Comparison of ENCODE assay signal across 7 cellular contexts in the genomic region with DNA sequence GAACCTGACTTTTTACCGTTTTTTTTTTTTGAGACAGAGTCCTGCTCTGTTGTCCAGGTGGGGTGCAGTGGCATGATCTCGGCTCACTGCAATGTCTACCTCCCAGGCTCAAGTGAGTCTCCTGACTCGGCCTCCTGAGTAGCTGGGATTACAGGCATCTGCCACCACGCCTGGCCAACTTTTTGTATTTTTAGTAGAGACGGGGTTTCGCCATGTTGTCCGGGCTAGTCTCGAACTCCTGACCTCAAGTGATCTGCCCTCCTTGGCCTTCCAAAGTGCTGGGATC. TPM values are rescaled to one million over a fixed set of nuclear protein-coding genes. Genes with fewer than 3 reads are reported as not detected.
DNase-seq lines count a peak whose midpoint lies in the region; ATAC-seq, FAIRE-seq and TF ChIP-seq lines count a peak whose summit lies in the region.
"Not testable (repeated sequence)": the region's sequence is repeated elsewhere in the genome, so short reads cannot be mapped to it uniquely, and the experiment has no call there.

No MANE protein-coding gene starts in this region.

- H3K27ac Mint-ChIP-seq in CD4-positive, CD25-positive, alpha-beta regulatory T cell = not testable (repeated sequence)
- peak overlapping the region; percentile 57 for H3K27ac Mint-ChIP-seq in activated CD4-positive, alpha-beta memory T cell treated with anti-CD3 and anti-CD28 coated beads for 36 hours
- H3K27ac Mint-ChIP-seq in astrocyte (ENCODE audit: unreplicated experiment) (peak overlapping the region; percentile 97), osteocyte (ENCODE audit: unreplicated experiment) (peak overlapping the region; percentile 31)

- DNase-seq in CD4-positive, CD25-positive, alpha-beta regulatory T cell; RWPE1 (ENCODE audit: low spot score); activated CD4-positive, alpha-beta memory T cell treated with anti-CD3 and anti-CD28 coated beads for 36 hours; astrocyte (ENCODE audit: low read depth); HepG2 (ENCODE audit: low spot score); osteocyte (ENCODE audit: extremely low spot score, unreplicated experiment): not testable (repeated sequence)

- H3K4me2 ChIP-seq in astrocyte (ENCODE audit: low read length) (peak overlapping the region; percentile 50), HepG2 (ENCODE audit: low read depth, low read length) (peak overlapping the region; percentile 74)

- not testable (repeated sequence) for H3K36me3 Mint-ChIP-seq in CD4-positive, CD25-positive, alpha-beta regulatory T cell; activated CD4-positive, alpha-beta memory T cell treated with anti-CD3 and anti-CD28 coated beads for 36 hours; astrocyte (ENCODE audit: low read depth, unreplicated experiment); osteocyte (ENCODE audit: unreplicated experiment)

- H3K27ac ChIP-seq in CD4-positive, CD25-positive, alpha-beta regulatory T cell (ENCODE audit: insufficient read depth, low read length, poor library complexity, severe bottlenecking); HUES6 (ENCODE audit: low read depth, low read length); HepG2 (ENCODE audit: extremely low read length, insufficient read depth, low read length): not testable (repeated sequence)
- H3K27ac ChIP-seq in RWPE1 = peak overlapping the region; percentile 72
- peak overlapping the region; percentile 8 for H3K27ac ChIP-seq in astrocyte (ENCODE audit: low read depth, low read length)

- H3K36me3 ChIP-seq in CD4-positive, CD25-positive, alpha-beta regulatory T cell (ENCODE audit: control insufficient read depth, insufficient read depth, low read length); HUES6 (ENCODE audit: control insufficient read depth, insufficient read depth, low read length); astrocyte (ENCODE audit: insufficient read depth, low read length); HepG2 (replicated peaks in 1 of 2; ENCODE audit: control insufficient read depth in 1 of 2, insufficient read depth in 2 of 2, low read length in 2 of 2): not testable (repeated sequence)

- TF ChIP-seq CTCF in RWPE1 (conservative IDR thresholded peaks at IDR 0.05; ENCODE audit: low read depth); astrocyte (IDR thresholded peaks at IDR 0.05; ENCODE audit: insufficient read depth, low read depth, low read length); HepG2 (CRISPR knock-in tag; IDR thresholded peaks at IDR 0.05); osteocyte (IDR thresholded peaks at IDR 0.05): not testable (repeated sequence)

- not testable (repeated sequence) for TF ChIP-seq EP300 in HepG2 (IDR thresholded peaks at IDR 0.05; ENCODE audit: low read depth in 2 of 2, low read length in 2 of 2); HepG2 (CRISPR knock-in tag; IDR thresholded peaks at IDR 0.05; ENCODE audit: borderline replicate concordance)

- intact Hi-C loops in activated CD4-positive, alpha-beta memory T cell treated with anti-CD3 and anti-CD28 coated beads for 36 hours (cut with micrococcal nuclease); HepG2 (cut with micrococcal nuclease; ENCODE audit: unreplicated experiment): not testable (repeated sequence)

- not testable (repeated sequence) for H3K27me3 ChIP-seq in CD4-positive, CD25-positive, alpha-beta regulatory T cell (ENCODE audit: control insufficient read depth, insufficient read depth, low read length); HUES6 (ENCODE audit: control insufficient read depth, insufficient read depth, low read length); astrocyte (ENCODE audit: insufficient read depth, low read length); HepG2 (ENCODE audit: control insufficient read depth in 1 of 2, insufficient read depth in 2 of 2, low read length in 2 of 2)

- H3K79me2 ChIP-seq in astrocyte (ENCODE audit: insufficient read depth, low read length); HepG2 (ENCODE audit: insufficient read depth, low read length): not testable (repeated sequence)

- not testable (repeated sequence) for H3K9me3 ChIP-seq in CD4-positive, CD25-positive, alpha-beta regulatory T cell (ENCODE audit: control insufficient read depth in 2 of 2, low read length in 2 of 2); HUES6 (ENCODE audit: control insufficient read depth, insufficient read depth, low read depth, low read length); astrocyte (ENCODE audit: insufficient read depth, low read depth, low read length); HepG2 (ENCODE audit: low read length)

- not testable (repeated sequence) for H3K4me3 ChIP-seq in CD4-positive, CD25-positive, alpha-beta regulatory T cell (ENCODE audit: low read depth, low read length); HUES6 (ENCODE audit: low read depth, low read length); astrocyte (ENCODE audit: insufficient read depth, low read depth, low read length)
- peak overlapping the region in 1 of 3 experiments; percentile 51; a peak in 1 of 6 replicates for H3K4me3 ChIP-seq in HepG2 (replicated peaks in 1 of 3; ENCODE audit: insufficient read depth in 1 of 3, low read depth in 2 of 3, low read length in 3 of 3)

- not testable (repeated sequence) for H2AFZ ChIP-seq in astrocyte (ENCODE audit: low read depth, low read length); HepG2 (ENCODE audit: low read length)

- CTCF ChIA-PET in RWPE1 (lab: Yijun Ruan, JAX) = interaction anchor here (1.1 kb wide), 1 partner anchor 110 kb away, joined by 6 read pairs; no protein-coding TSS in a partner anchor
- CTCF ChIA-PET in activated CD4-positive, alpha-beta memory T cell treated with anti-CD3 and anti-CD28 coated beads for 36 hours (lab: Charles Lee) = interaction anchor here (0.6 to 3.3 kb wide), 7 partner anchors 8 to 277 kb away, joined by 3 to 14 read pairs (median 6); no protein-coding TSS in a partner anchor
- CTCF ChIA-PET in HepG2 (lab: Yijun Ruan, JAX; ENCODE audit: low intra/inter-chr PET ratio, low total read pairs) = not testable (repeated sequence)

- not testable (repeated sequence) for H3K4me1 Mint-ChIP-seq in CD4-positive, CD25-positive, alpha-beta regulatory T cell; astrocyte (ENCODE audit: low read depth, unreplicated experiment)
- peaks cover 11% of the 10 kb centered on the region for H3K4me1 Mint-ChIP-seq in activated CD4-positive, alpha-beta memory T cell treated with anti-CD3 and anti-CD28 coated beads for 36 hours (ENCODE audit: low read depth)
- H3K4me1 Mint-ChIP-seq in osteocyte (ENCODE audit: unreplicated experiment) = peaks cover 23% of the 10 kb centered on the region

- ATAC-seq in CD4-positive, CD25-positive, alpha-beta regulatory T cell (ENCODE audit: low read depth in 2 of 2); HepG2: not testable (repeated sequence)

- FAIRE-seq in astrocyte (lab: Jason Lieb, UNC); HepG2 (lab: Jason Lieb, UNC): not testable (repeated sequence)

- POLR2A ChIA-PET in RWPE1 (lab: Yijun Ruan, JAX; ENCODE audit: low non-redundant PET) = not testable (repeated sequence)
- POLR2A ChIA-PET in activated CD4-positive, alpha-beta memory T cell treated with anti-CD3 and anti-CD28 coated beads for 36 hours (lab: Charles Lee) = interaction anchor here (1.2 kb wide), 1 partner anchor 141 kb away, joined by 3 read pairs; no protein-coding TSS in a partner anchor
- POLR2A ChIA-PET in HepG2 (lab: Yijun Ruan, JAX) = interaction anchor here (0.7 to 1.4 kb wide), 3 partner anchors 77 to 118 kb away, joined by 3 to 5 read pairs (median 3); no protein-coding TSS in a partner anchor

- not testable (repeated sequence) for H4K20me1 ChIP-seq in astrocyte (ENCODE audit: insufficient read depth, low read length); HepG2 (ENCODE audit: insufficient read depth, low read length)

- not testable (repeated sequence) for BruUV-seq in HepG2 (replicated peaks; lab: Mats Ljungman, UMichigan)

- H3K9me3 Mint-ChIP-seq in CD4-positive, CD25-positive, alpha-beta regulatory T cell; activated CD4-positive, alpha-beta memory T cell treated with anti-CD3 and anti-CD28 coated beads for 36 hours; astrocyte (ENCODE audit: unreplicated experiment); osteocyte (ENCODE audit: unreplicated experiment): not testable (repeated sequence)

- TF ChIP-seq POLR2A in HepG2 (IDR thresholded peaks at IDR 0.05; ENCODE audit: insufficient read depth in 1 of 2, low read depth in 2 of 2, low read length in 2 of 2) = not testable (repeated sequence)

- not testable (repeated sequence) for H3K27me3 Mint-ChIP-seq in CD4-positive, CD25-positive, alpha-beta regulatory T cell; activated CD4-positive, alpha-beta memory T cell treated with anti-CD3 and anti-CD28 coated beads for 36 hours; astrocyte (ENCODE audit: low read depth, unreplicated experiment); osteocyte (ENCODE audit: unreplicated experiment)

- TF ChIP-seq RAD21 in HepG2 (CRISPR knock-in tag; IDR thresholded peaks at IDR 0.05) = not testable (repeated sequence)

- WGBS in HepG2 (ENCODE audit: low lambda C conversion rate) = 14% methylated on average over 8 of the region's 8 CpGs

- H3K9ac ChIP-seq in HUES6 (ENCODE audit: low read length) = peak overlapping the region; percentile 53
- peak overlapping the region; percentile 39 for H3K9ac ChIP-seq in astrocyte (ENCODE audit: low read length)
- H3K9ac ChIP-seq in HepG2 (ENCODE audit: insufficient read depth, low read depth, low read length) = not testable (repeated sequence)

- H3K4me1 ChIP-seq in CD4-positive, CD25-positive, alpha-beta regulatory T cell (ENCODE audit: control insufficient read depth, insufficient read depth, low read length, poor library complexity, severe bottlenecking) = peaks cover 13% of the 10 kb centered on the region
- not testable (repeated sequence) for H3K4me1 ChIP-seq in HUES6 (ENCODE audit: control insufficient read depth, insufficient read depth, low read length)
- H3K4me1 ChIP-seq in astrocyte (ENCODE audit: insufficient read depth, low read length) (peaks cover 17% of the 10 kb centered on the region), HepG2 (ENCODE audit: insufficient read depth, low read length) (peaks cover 30% of the 10 kb centered on the region)

- peak overlapping the region in 3 of 4 donors; percentile 10 to 81 (median 41) for H3K4me3 Mint-ChIP-seq in CD4-positive, CD25-positive, alpha-beta regulatory T cell
- peak overlapping the region; percentile 26 for H3K4me3 Mint-ChIP-seq in activated CD4-positive, alpha-beta memory T cell treated with anti-CD3 and anti-CD28 coated beads for 36 hours
- peak overlapping the region; percentile 67 for H3K4me3 Mint-ChIP-seq in astrocyte (ENCODE audit: unreplicated experiment)
- not testable (repeated sequence) for H3K4me3 Mint-ChIP-seq in osteocyte (ENCODE audit: unreplicated experiment)

- in situ Hi-C loops in HepG2 (cut with HindIII; ENCODE audit: extremely low pct_ligation_motif_present, low pct_unique_long_range_greater_than_20kb) = not testable (repeated sequence)

RNA-seq across cellular contexts. Expression of gene GADD45B, which starts 6.1 kb away (rescaled TPM):
- total RNA-seq in CD4-positive, CD25-positive, alpha-beta regulatory T cell = 191 TPM
- polyA plus RNA-seq in CD4-positive, CD25-positive, alpha-beta regulatory T cell = 10 to 100 TPM; 53.4 to 70.2 (median 63.3) TPM
- total RNA-seq in activated CD4-positive, alpha-beta memory T cell treated with anti-CD3 and anti-CD28 coated beads for 36 hours = 10 to 100 TPM; 34.5 to 38.1 TPM
- total RNA-seq in astrocyte = 161 and 190 TPM in 2 replicates
- total RNA-seq in HepG2 (2016; rRNA removed; fragmentation: Illumina TruSeq; extraction: Trizol) = 3.2 and 4.6 TPM in 2 replicates
- 0.71 and 0.91 TPM in 2 replicates for total RNA-seq in HepG2 (2016; cell fraction: cytosol; rRNA removed; fragmentation: Illumina TruSeq; extraction: Trizol; ENCODE audit: low read depth)
- 3.2 and 6.0 TPM in 2 replicates for total RNA-seq in HepG2 (2016; cell fraction: insoluble cytoplasmic fraction; rRNA removed; fragmentation: Illumina TruSeq; extraction: Trizol)
- total RNA-seq in HepG2 (2016; cell fraction: membrane; rRNA removed; fragmentation: Illumina TruSeq; extraction: Trizol) = 1.8 TPM in 2 replicates
- 7.3 and 7.6 TPM in 2 replicates for total RNA-seq in HepG2 (2016; cell fraction: nucleus; rRNA removed; fragmentation: Illumina TruSeq; extraction: Trizol)
- polyA plus RNA-seq in HepG2 (2011; rRNA removed) = 34.1 and 40.4 TPM in 2 replicates
- 40.0 and 43.7 TPM in 2 replicates for polyA plus RNA-seq in HepG2 (2011; cell fraction: cytosol; rRNA removed)
- 66.8 and 77.1 TPM in 2 replicates for polyA plus RNA-seq in HepG2 (2011; cell fraction: nucleus; rRNA removed)
- polyA plus RNA-seq in HepG2 (2012) = 11.3 and 22.4 TPM in 2 replicates
- 1.5 and 1.7 TPM in 2 replicates for polyA plus RNA-seq in HepG2 (2016; cell fraction: cytosol; fragmentation: Illumina TruSeq; extraction: Trizol; ENCODE audit: low read depth)
- 5.5 and 5.8 TPM in 2 replicates for polyA plus RNA-seq in HepG2 (2016; cell fraction: insoluble cytoplasmic fraction; fragmentation: Illumina TruSeq; extraction: Trizol; ENCODE audit: low read depth)
- polyA plus RNA-seq in HepG2 (2016; cell fraction: membrane; fragmentation: Illumina TruSeq; extraction: Trizol; ENCODE audit: low read depth) = 2.3 and 2.5 TPM in 2 replicates
- polyA plus RNA-seq in HepG2 (2016; cell fraction: nucleus; fragmentation: Illumina TruSeq; extraction: Trizol; ENCODE audit: insufficient read depth, low read depth) = 16.6 and 21.3 TPM in 2 replicates
- 22.5 and 88.0 TPM in 2 replicates for polyA minus RNA-seq in HepG2 (2011; rRNA and poly(A)+ RNA removed; ENCODE audit: low replicate concordance)
- polyA minus RNA-seq in HepG2 (2011; cell fraction: cytosol; rRNA and poly(A)+ RNA removed) = 12.3 and 15.6 TPM in 2 replicates
- polyA minus RNA-seq in HepG2 (2011; cell fraction: nucleus; rRNA and poly(A)+ RNA removed) = 35.0 and 45.0 TPM in 2 replicates
- total RNA-seq in osteocyte = 148 and 165 TPM in 2 replicates

RNA-seq across cellular contexts. Expression of gene LMNB2, which starts 13.1 kb away (rescaled TPM):
- 16.0 TPM for total RNA-seq in CD4-positive, CD25-positive, alpha-beta regulatory T cell
- 1 to 10 TPM; 3.8 to 7.5 (median 4.8) TPM for polyA plus RNA-seq in CD4-positive, CD25-positive, alpha-beta regulatory T cell
- total RNA-seq in activated CD4-positive, alpha-beta memory T cell treated with anti-CD3 and anti-CD28 coated beads for 36 hours = 100 to 1,000 TPM; 100 to 104 TPM
- 64.0 and 72.1 TPM in 2 replicates for total RNA-seq in astrocyte
- total RNA-seq in HepG2 (2016; rRNA removed; fragmentation: Illumina TruSeq; extraction: Trizol) = 93.6 and 105 TPM in 2 replicates
- total RNA-seq in HepG2 (2016; cell fraction: cytosol; rRNA removed; fragmentation: Illumina TruSeq; extraction: Trizol; ENCODE audit: low read depth) = 8.6 and 9.2 TPM in 2 replicates
- 80.4 and 107 TPM in 2 replicates for total RNA-seq in HepG2 (2016; cell fraction: insoluble cytoplasmic fraction; rRNA removed; fragmentation: Illumina TruSeq; extraction: Trizol)
- total RNA-seq in HepG2 (2016; cell fraction: membrane; rRNA removed; fragmentation: Illumina TruSeq; extraction: Trizol) = 34.1 and 36.1 TPM in 2 replicates
- total RNA-seq in HepG2 (2016; cell fraction: nucleus; rRNA removed; fragmentation: Illumina TruSeq; extraction: Trizol) = 44.6 and 52.0 TPM in 2 replicates
- polyA plus RNA-seq in HepG2 (2011; rRNA removed) = 77.2 and 89.7 TPM in 2 replicates
- 83.5 and 98.7 TPM in 2 replicates for polyA plus RNA-seq in HepG2 (2011; cell fraction: cytosol; rRNA removed)
- polyA plus RNA-seq in HepG2 (2011; cell fraction: nucleus; rRNA removed) = 75.2 and 87.6 TPM in 2 replicates
- polyA plus RNA-seq in HepG2 (2012) = 40.0 and 41.8 TPM in 2 replicates
- 7.1 and 7.6 TPM in 2 replicates for polyA plus RNA-seq in HepG2 (2016; cell fraction: cytosol; fragmentation: Illumina TruSeq; extraction: Trizol; ENCODE audit: low read depth)
- polyA plus RNA-seq in HepG2 (2016; cell fraction: insoluble cytoplasmic fraction; fragmentation: Illumina TruSeq; extraction: Trizol; ENCODE audit: low read depth) = 74.9 and 86.7 TPM in 2 replicates
- polyA plus RNA-seq in HepG2 (2016; cell fraction: membrane; fragmentation: Illumina TruSeq; extraction: Trizol; ENCODE audit: low read depth) = 19.0 and 21.3 TPM in 2 replicates
- 75.4 and 76.1 TPM in 2 replicates for polyA plus RNA-seq in HepG2 (2016; cell fraction: nucleus; fragmentation: Illumina TruSeq; extraction: Trizol; ENCODE audit: insufficient read depth, low read depth)
- polyA minus RNA-seq in HepG2 (2011; rRNA and poly(A)+ RNA removed; ENCODE audit: low replicate concordance) = 106 and 107 TPM in 2 replicates
- 35.3 and 37.2 TPM in 2 replicates for polyA minus RNA-seq in HepG2 (2011; cell fraction: cytosol; rRNA and poly(A)+ RNA removed)
- polyA minus RNA-seq in HepG2 (2011; cell fraction: nucleus; rRNA and poly(A)+ RNA removed) = 14.4 and 16.7 TPM in 2 replicates
- total RNA-seq in osteocyte = 40.2 and 40.8 TPM in 2 replicates

RNA-seq across cellular contexts. Expression of gene TIMM13, which starts 42.5 kb away (rescaled TPM):
- 24.6 TPM for total RNA-seq in CD4-positive, CD25-positive, alpha-beta regulatory T cell
- polyA plus RNA-seq in CD4-positive, CD25-positive, alpha-beta regulatory T cell = 10 to 100 TPM; 49.7 to 62.5 (median 59.4) TPM
- total RNA-seq in activated CD4-positive, alpha-beta memory T cell treated with anti-CD3 and anti-CD28 coated beads for 36 hours = 10 to 100 TPM; 69.0 to 72.0 TPM
- 93.4 and 105 TPM in 2 replicates for total RNA-seq in astrocyte
- 108 and 116 TPM in 2 replicates for total RNA-seq in HepG2 (2016; rRNA removed; fragmentation: Illumina TruSeq; extraction: Trizol)
- total RNA-seq in HepG2 (2016; cell fraction: cytosol; rRNA removed; fragmentation: Illumina TruSeq; extraction: Trizol; ENCODE audit: low read depth) = 78.9 and 87.4 TPM in 2 replicates
- 115 and 120 TPM in 2 replicates for total RNA-seq in HepG2 (2016; cell fraction: insoluble cytoplasmic fraction; rRNA removed; fragmentation: Illumina TruSeq; extraction: Trizol)
- 123 and 146 TPM in 2 replicates for total RNA-seq in HepG2 (2016; cell fraction: membrane; rRNA removed; fragmentation: Illumina TruSeq; extraction: Trizol)
- total RNA-seq in HepG2 (2016; cell fraction: nucleus; rRNA removed; fragmentation: Illumina TruSeq; extraction: Trizol) = 37.3 and 42.3 TPM in 2 replicates
- polyA plus RNA-seq in HepG2 (2011; rRNA removed) = 48.4 and 62.5 TPM in 2 replicates
- polyA plus RNA-seq in HepG2 (2011; cell fraction: cytosol; rRNA removed) = 60.7 and 102 TPM in 2 replicates
- polyA plus RNA-seq in HepG2 (2011; cell fraction: nucleus; rRNA removed) = 41.6 and 44.7 TPM in 2 replicates
- polyA plus RNA-seq in HepG2 (2012) = 50.3 and 65.0 TPM in 2 replicates
- 94.9 and 117 TPM in 2 replicates for polyA plus RNA-seq in HepG2 (2016; cell fraction: cytosol; fragmentation: Illumina TruSeq; extraction: Trizol; ENCODE audit: low read depth)
- polyA plus RNA-seq in HepG2 (2016; cell fraction: insoluble cytoplasmic fraction; fragmentation: Illumina TruSeq; extraction: Trizol; ENCODE audit: low read depth) = 117 and 124 TPM in 2 replicates
- polyA plus RNA-seq in HepG2 (2016; cell fraction: membrane; fragmentation: Illumina TruSeq; extraction: Trizol; ENCODE audit: low read depth) = 122 and 128 TPM in 2 replicates
- 84.2 and 86.9 TPM in 2 replicates for polyA plus RNA-seq in HepG2 (2016; cell fraction: nucleus; fragmentation: Illumina TruSeq; extraction: Trizol; ENCODE audit: insufficient read depth, low read depth)
- polyA minus RNA-seq in HepG2 (2011; rRNA and poly(A)+ RNA removed; ENCODE audit: low replicate concordance) = 23.6 and 42.8 TPM in 2 replicates
- polyA minus RNA-seq in HepG2 (2011; cell fraction: cytosol; rRNA and poly(A)+ RNA removed) = 18.8 and 24.2 TPM in 2 replicates
- 17.2 and 19.7 TPM in 2 replicates for polyA minus RNA-seq in HepG2 (2011; cell fraction: nucleus; rRNA and poly(A)+ RNA removed)
- total RNA-seq in osteocyte = 108 and 109 TPM in 2 replicates
